Comparison of ENCODE assay signal across 4 cellular contexts in genomic region chr7:141351175-141351574, GRCh38.
"Had no signal": no experiment of that assay in that cellular context is flagged by ENCODE, and none has a peak within 500 bp of the region (broad histone marks: within the 10 kb centered on the region; RNA-seq: fewer than 3 reads in every experiment).

No MANE protein-coding gene starts in this region.

- H3K4me3 ChIP-seq: GM23338 had no signal

- H3K4me2 ChIP-seq: GM23338 had no signal

- H2AFZ ChIP-seq: GM23338 had no signal

- DNase-seq: H9, HCEC 1CT, IMR-90 had no signal

- ATAC-seq: GM23338 had no signal
